Comparison of ENCODE assay signal across 34 cellular contexts in genomic region chr6:19037607-19038006, GRCh38.
"Had no signal": no experiment of that assay in that cellular context is flagged by ENCODE, and none has a peak within 500 bp of the region (broad histone marks: within the 10 kb centered on the region; RNA-seq: fewer than 3 reads in every experiment).

No MANE protein-coding gene starts in this region.

- H3K4me1 ChIP-seq: adrenal gland, body of pancreas had no signal

- H3K27ac ChIP-seq: adrenal gland, body of pancreas, epithelial cell of prostate had no signal

- H3K36me3 Mint-ChIP-seq: activated CD4-positive, alpha-beta memory T cell treated with anti-CD3 and anti-CD28 coated beads for 36 hours; activated CD8-positive, alpha-beta memory T cell treated with anti-CD3 and anti-CD28 coated beads, Interleukin-2, amount 10 ng/mL, durations not matched to agents 7 days and 5 days; activated naive CD4-positive, alpha-beta T cell treated with anti-CD3 and anti-CD28 coated beads, Interleukin-2, amount 50 U/mL, for 24 hours; activated naive CD8-positive, alpha-beta T cell treated with anti-CD3 and anti-CD28 coated beads for 36 hours had no signal

- H3K27ac Mint-ChIP-seq: activated CD4-positive, alpha-beta memory T cell treated with anti-CD3 and anti-CD28 coated beads for 36 hours; activated CD4-positive, alpha-beta T cell treated with anti-CD3 and anti-CD28 coated beads for 36 hours; activated CD4-positive, alpha-beta T cell treated with anti-CD3 and anti-CD28 coated beads, Interleukin-2, amount 10 ng/mL, durations not matched to agents 24 days and 14 days; activated CD8-positive, alpha-beta memory T cell treated with anti-CD3 and anti-CD28 coated beads, Interleukin-2, amount 10 ng/mL, durations not matched to agents 7 days and 5 days; activated CD8-positive, alpha-beta T cell treated with anti-CD3 and anti-CD28 coated beads, Interleukin-2, amount 10 ng/mL, durations not matched to agents 7 days and 5 days; activated naive CD4-positive, alpha-beta T cell treated with anti-CD3 and anti-CD28 coated beads for 36 hours; activated naive CD4-positive, alpha-beta T cell treated with anti-CD3 and anti-CD28 coated beads, Interleukin-2, amount 50 U/mL, for 24 hours; activated naive CD8-positive, alpha-beta T cell treated with anti-CD3 and anti-CD28 coated beads for 36 hours; activated naive CD8-positive, alpha-beta T cell treated with anti-CD3 and anti-CD28 coated beads, Interleukin-2, amount 50 U/mL, for 24 hours; activated T-helper 1 cell treated with anti-CD3 and anti-CD28 coated beads, Interleukin-12 subunit alpha, Interleukin-12 subunit beta, Interleukin-2, Interleukin-4 antibody, amounts not matched to agents 30 ng/mL and 10 ng/mL and 1 ng/mL, durations not matched to agents 14 hours and 24 hours and 36 hours; activated T-helper 2 cell treated with anti-CD3 and anti-CD28 coated beads, Interferon-gamma antibody, Interleukin-2, Interleukin-4, amounts not matched to agents 10 μg/mL and 5 μg/mL and 100 μg/mL, durations not matched to agents 14 hours and 24 hours and 36 hours; effector memory CD8-positive, alpha-beta T cell; T-helper 17 cell; T-helper 2 cell treated with Interferon-gamma antibody and Interleukin-4, amounts not matched to agents 5 μg/mL and 100 μg/mL, for 36 hours had no signal

- H3K4me1 Mint-ChIP-seq: activated CD4-positive, alpha-beta T cell treated with anti-CD3 and anti-CD28 coated beads for 36 hours; activated CD4-positive, alpha-beta T cell treated with anti-CD3 and anti-CD28 coated beads, Interleukin-2, amount 10 ng/mL, durations not matched to agents 24 days and 14 days; activated CD8-positive, alpha-beta memory T cell treated with anti-CD3 and anti-CD28 coated beads, Interleukin-2, amount 10 ng/mL, durations not matched to agents 7 days and 5 days; activated naive CD4-positive, alpha-beta T cell treated with anti-CD3 and anti-CD28 coated beads, Interleukin-2, amount 50 U/mL, for 24 hours; activated naive CD8-positive, alpha-beta T cell treated with anti-CD3 and anti-CD28 coated beads for 36 hours; activated naive CD8-positive, alpha-beta T cell treated with anti-CD3 and anti-CD28 coated beads, Interleukin-2, amount 50 U/mL, for 24 hours; central memory CD8-positive, alpha-beta T cell; T-helper 17 cell had no signal

- H3K9me3 Mint-ChIP-seq: activated CD4-positive, alpha-beta T cell treated with anti-CD3 and anti-CD28 coated beads, Interleukin-2, amount 10 ng/mL, durations not matched to agents 24 days and 14 days; activated naive CD4-positive, alpha-beta T cell treated with anti-CD3 and anti-CD28 coated beads for 36 hours; activated naive CD4-positive, alpha-beta T cell treated with anti-CD3 and anti-CD28 coated beads, Interleukin-2, amount 50 U/mL, for 24 hours; activated naive CD8-positive, alpha-beta T cell treated with anti-CD3 and anti-CD28 coated beads for 36 hours; activated T-helper 2 cell treated with anti-CD3 and anti-CD28 coated beads, Interferon-gamma antibody, Interleukin-2, Interleukin-4, amounts not matched to agents 10 μg/mL and 5 μg/mL and 100 μg/mL, durations not matched to agents 14 hours and 24 hours and 36 hours had no signal

- ATAC-seq: activated CD4-positive, alpha-beta T cell treated with anti-CD3 and anti-CD28 coated beads for 36 hours; activated CD8-positive, alpha-beta memory T cell treated with anti-CD3 and anti-CD28 coated beads, Interleukin-2, amount 10 ng/mL, durations not matched to agents 7 days and 5 days; activated CD8-positive, alpha-beta T cell treated with anti-CD3 and anti-CD28 coated beads, Interleukin-2, amount 10 ng/mL, durations not matched to agents 7 days and 5 days; activated naive CD8-positive, alpha-beta T cell treated with anti-CD3 and anti-CD28 coated beads, Interleukin-2, amount 50 U/mL, for 24 hours; body of pancreas; effector memory CD8-positive, alpha-beta T cell; T-helper 17 cell had no signal

- H3K4me3 ChIP-seq: adrenal gland, body of pancreas, esophagus squamous epithelium had no signal

- H3K36me3 ChIP-seq: adrenal gland, esophagus squamous epithelium had no signal

- DNase-seq: activated CD4-positive, alpha-beta memory T cell treated with anti-CD3 and anti-CD28 coated beads for 36 hours; activated CD4-positive, alpha-beta T cell treated with anti-CD3 and anti-CD28 coated beads for 36 hours; activated CD4-positive, alpha-beta T cell treated with anti-CD3 and anti-CD28 coated beads, Interleukin-2, amount 10 ng/mL, durations not matched to agents 24 days and 14 days; activated CD4-positive, CD25-positive, alpha-beta regulatory T cell; activated CD4-positive, CD25-positive, alpha-beta regulatory T cell treated with anti-CD3 and anti-CD28 coated beads, Interleukin-2, amount 50 U/mL, for 72 hours; activated CD8-positive, alpha-beta memory T cell treated with anti-CD3 and anti-CD28 coated beads, Interleukin-2, amount 10 ng/mL, durations not matched to agents 7 days and 5 days; activated CD8-positive, alpha-beta memory T cell treated with anti-CD3 and anti-CD28 coated beads, Interleukin-2, amount 50 U/mL, for 4 hours; activated CD8-positive, alpha-beta T cell treated with anti-CD3 and anti-CD28 coated beads, Interleukin-2, amount 10 ng/mL, durations not matched to agents 7 days and 5 days; activated effector memory CD4-positive, alpha-beta T cell treated with anti-CD3 and anti-CD28 coated beads, Interleukin-2, amount 50 U/mL, for 16 hours; activated naive CD4-positive, alpha-beta T cell treated with anti-CD3 and anti-CD28 coated beads for 36 hours; activated naive CD8-positive, alpha-beta T cell treated with anti-CD3 and anti-CD28 coated beads for 36 hours; activated naive CD8-positive, alpha-beta T cell treated with anti-CD3 and anti-CD28 coated beads, Interleukin-2, amount 50 U/mL, for 24 hours; activated T-cell treated with anti-CD3 and anti-CD28 coated beads, Interleukin-2, amount 50 U/mL, for 1 hour; activated T-cell treated with anti-CD3 and anti-CD28 coated beads, Interleukin-2, amount 50 U/mL, for 48 hours; adrenal gland; amygdala; aorta; body of pancreas; cortex of kidney; dermis blood vessel endothelial cell; effector CD4-positive, alpha-beta T cell; effector memory CD8-positive, alpha-beta T cell; esophagus squamous epithelium; foreskin fibroblast; head of caudate nucleus; T-helper 1 cell; T-helper 17 cell; T1000 had no signal

- H3K4me3 Mint-ChIP-seq: activated CD4-positive, alpha-beta memory T cell treated with anti-CD3 and anti-CD28 coated beads for 36 hours; activated CD4-positive, alpha-beta T cell treated with anti-CD3 and anti-CD28 coated beads for 36 hours; activated CD4-positive, alpha-beta T cell treated with anti-CD3 and anti-CD28 coated beads, Interleukin-2, amount 10 ng/mL, durations not matched to agents 24 days and 14 days; activated CD8-positive, alpha-beta memory T cell treated with anti-CD3 and anti-CD28 coated beads, Interleukin-2, amount 10 ng/mL, durations not matched to agents 7 days and 5 days; activated CD8-positive, alpha-beta T cell treated with anti-CD3 and anti-CD28 coated beads, Interleukin-2, amount 10 ng/mL, durations not matched to agents 7 days and 5 days; activated naive CD4-positive, alpha-beta T cell treated with anti-CD3 and anti-CD28 coated beads for 36 hours; activated naive CD4-positive, alpha-beta T cell treated with anti-CD3 and anti-CD28 coated beads, Interleukin-2, amount 50 U/mL, for 24 hours; activated naive CD8-positive, alpha-beta T cell treated with anti-CD3 and anti-CD28 coated beads for 36 hours; activated naive CD8-positive, alpha-beta T cell treated with anti-CD3 and anti-CD28 coated beads, Interleukin-2, amount 50 U/mL, for 24 hours; activated T-helper 1 cell treated with anti-CD3 and anti-CD28 coated beads, Interleukin-12 subunit alpha, Interleukin-12 subunit beta, Interleukin-2, Interleukin-4 antibody, amounts not matched to agents 30 ng/mL and 10 ng/mL and 1 ng/mL, durations not matched to agents 14 hours and 24 hours and 36 hours; central memory CD8-positive, alpha-beta T cell; effector memory CD8-positive, alpha-beta T cell; T-helper 17 cell; T-helper 2 cell treated with Interferon-gamma antibody and Interleukin-4, amounts not matched to agents 5 μg/mL and 100 μg/mL, for 36 hours had no signal

- H3K9me3 ChIP-seq: adrenal gland, body of pancreas, esophagus squamous epithelium had no signal

- H3K27me3 ChIP-seq: adrenal gland, body of pancreas, esophagus squamous epithelium had no signal

- H3K27me3 Mint-ChIP-seq: activated CD4-positive, alpha-beta memory T cell treated with anti-CD3 and anti-CD28 coated beads for 36 hours; activated CD4-positive, alpha-beta T cell treated with anti-CD3 and anti-CD28 coated beads for 36 hours; activated CD4-positive, alpha-beta T cell treated with anti-CD3 and anti-CD28 coated beads, Interleukin-2, amount 10 ng/mL, durations not matched to agents 24 days and 14 days; activated CD8-positive, alpha-beta memory T cell treated with anti-CD3 and anti-CD28 coated beads, Interleukin-2, amount 10 ng/mL, durations not matched to agents 7 days and 5 days; activated naive CD4-positive, alpha-beta T cell treated with anti-CD3 and anti-CD28 coated beads, Interleukin-2, amount 50 U/mL, for 24 hours; activated naive CD8-positive, alpha-beta T cell treated with anti-CD3 and anti-CD28 coated beads for 36 hours; activated naive CD8-positive, alpha-beta T cell treated with anti-CD3 and anti-CD28 coated beads, Interleukin-2, amount 50 U/mL, for 24 hours; central memory CD8-positive, alpha-beta T cell; effector memory CD8-positive, alpha-beta T cell; T-helper 17 cell had no signal
